In the genomic region with DNA sequence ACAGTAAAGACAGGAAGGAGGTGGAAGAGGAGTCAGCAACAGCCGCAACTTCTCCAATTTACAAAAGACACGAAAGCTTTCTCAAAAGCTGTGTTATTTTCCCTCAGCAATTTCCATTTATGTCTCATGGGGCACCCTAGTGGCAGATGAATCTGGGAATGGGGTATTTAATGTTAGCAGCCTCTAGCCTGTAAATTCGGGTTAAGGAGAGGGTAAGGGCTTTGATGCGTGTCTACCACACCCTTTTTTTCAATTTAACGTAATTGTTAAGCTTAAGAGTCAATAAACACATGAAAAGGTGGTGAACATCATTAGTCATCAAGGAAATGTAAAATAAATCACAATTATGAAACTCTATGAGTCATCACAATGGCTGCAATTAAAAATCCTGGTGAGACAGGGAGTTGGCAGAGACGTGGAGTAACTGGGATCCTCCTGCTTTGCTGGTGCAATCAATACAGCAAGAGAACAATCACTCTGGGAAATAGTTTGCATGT, we compare ENCODE assay signal across 14 cellular contexts.
DNase-seq lines count a peak whose midpoint lies in the region; ATAC-seq, FAIRE-seq and TF ChIP-seq lines count a peak whose summit lies in the region.
"Had no signal": no experiment of that assay in that cellular context is flagged by ENCODE, and none has a peak within 500 bp of the region (broad histone marks: within the 10 kb centered on the region; RNA-seq: fewer than 3 reads in every experiment).

No MANE protein-coding gene starts in this region.

- H3K27me3 ChIP-seq in astrocyte (ENCODE audit: insufficient read depth, low read length), result no peaks in the 10 kb centered on the region
- H3K27me3 ChIP-seq: tibial artery had no signal

- H3K4me3 ChIP-seq in astrocyte (ENCODE audit: insufficient read depth, low read depth, low read length), result no peak overlapping the region
- H3K4me3 ChIP-seq: prostate gland, tibial artery had no signal

- peaks cover 3% of the 10 kb centered on the region for H3K9me3 Mint-ChIP-seq in astrocyte (ENCODE audit: unreplicated experiment)

- no peak overlapping the region for H3K9ac ChIP-seq in astrocyte (ENCODE audit: low read length)

- H3K9me3 ChIP-seq in astrocyte (ENCODE audit: insufficient read depth, low read depth, low read length), result no peaks in the 10 kb centered on the region
- H3K9me3 ChIP-seq: prostate gland, tibial artery had no signal

- no peaks in the 10 kb centered on the region for H3K27me3 Mint-ChIP-seq in astrocyte (ENCODE audit: low read depth, unreplicated experiment)
- H3K27me3 Mint-ChIP-seq: memory B cell had no signal

- FAIRE-seq in astrocyte (lab: Jason Lieb, UNC), result no peak

- H3K4me3 Mint-ChIP-seq in astrocyte (ENCODE audit: unreplicated experiment), result no peak overlapping the region
- H3K4me3 Mint-ChIP-seq: memory B cell had no signal

- H4K20me1 ChIP-seq in astrocyte (ENCODE audit: insufficient read depth, low read length), result no peaks in the 10 kb centered on the region

- peak; percentile 54 for ATAC-seq in left lobe of liver
- ATAC-seq in HG02623 (IDR thresholded peaks at IDR 0.05; ENCODE audit: unreplicated experiment), result no peak

- no peaks in the 10 kb centered on the region for H3K79me2 ChIP-seq in astrocyte (ENCODE audit: insufficient read depth, low read length)

- H3K27ac Mint-ChIP-seq in astrocyte (ENCODE audit: unreplicated experiment), result no peak overlapping the region
- H3K27ac Mint-ChIP-seq: memory B cell had no signal

- DNase-seq in DMS153 treated with DMSO at 0.1 percent for 48 hours (lab: John Stamatoyannopoulos, UW; ENCODE audit: unreplicated experiment), result peak; percentile 51
- peak; percentile 9 for DNase-seq in NCI-H2029 treated with DMSO at 0.1 percent for 48 hours (lab: John Stamatoyannopoulos, UW)
- peak; percentile 97 for DNase-seq in astrocyte (ENCODE audit: low read depth)
- no peak for DNase-seq in left lobe of liver (ENCODE audit: low spot score)
- DNase-seq in T-helper 2 cell, result no peak
- no peak for DNase-seq in epidermal melanocyte (ENCODE audit: insufficient read length, low spot score)
- no peak for DNase-seq in pons (ENCODE audit: low spot score)
- DNase-seq: activated gamma-delta T cell treated with Interleukin-2 at 50 U/mL for 16 hours, cortex of kidney, NCI-H2107, tibial artery had no signal

- peak overlapping the region; percentile 46 for H3K4me2 ChIP-seq in astrocyte (ENCODE audit: low read length)

- peak; percentile 20 for TF ChIP-seq CTCF in astrocyte (IDR thresholded peaks at IDR 0.05; ENCODE audit: insufficient read depth, low read depth, low read length)

- peak overlapping the region; percentile 25 for H3K27ac ChIP-seq in astrocyte (ENCODE audit: low read depth, low read length)
- H3K27ac ChIP-seq: prostate gland, tibial artery had no signal

- H3K4me1 Mint-ChIP-seq in astrocyte (ENCODE audit: low read depth, unreplicated experiment), result no peaks in the 10 kb centered on the region
- H3K4me1 Mint-ChIP-seq: memory B cell had no signal

- no peaks in the 10 kb centered on the region for H3K36me3 Mint-ChIP-seq in astrocyte (ENCODE audit: low read depth, unreplicated experiment)
- H3K36me3 Mint-ChIP-seq: memory B cell had no signal

- H2AFZ ChIP-seq in astrocyte (ENCODE audit: low read depth, low read length), result no peak overlapping the region

- H3K36me3 ChIP-seq in astrocyte (ENCODE audit: insufficient read depth, low read length), result no peaks in the 10 kb centered on the region
- H3K36me3 ChIP-seq: prostate gland, tibial artery had no signal

- H3K4me1 ChIP-seq in astrocyte (ENCODE audit: insufficient read depth, low read length), result peaks cover 12% of the 10 kb centered on the region
- H3K4me1 ChIP-seq: prostate gland, tibial artery had no signal

Comparison
In these comparisons a context has a peak if more than half of its experiments do, and no peak if none do; other contexts are left out.
1. DNase-seq: peak in DMS153 treated with DMSO at 0.1 percent for 48 hours (single experiment), NCI-H2029 treated with DMSO at 0.1 percent for 48 hours (single experiment) and astrocyte (single experiment); none in left lobe of liver (single experiment), T-helper 2 cell (0 of 5), epidermal melanocyte (single experiment) and pons (single experiment).